26 cellular contexts compared by ENCODE assay signal in genomic region chr3:60886518-60886917, GRCh38.
"Had no signal": no experiment of that assay in that cellular context is flagged by ENCODE, and none has a peak within 500 bp of the region (broad histone marks: within the 10 kb centered on the region; RNA-seq: fewer than 3 reads in every experiment).

No MANE protein-coding gene starts in this region.

- H3K4me1 ChIP-seq: ascending aorta, body of pancreas, SJSA1 had no signal

- H3K27me3 ChIP-seq: ascending aorta, body of pancreas, SJSA1 had no signal

- H3K9me3 ChIP-seq: body of pancreas, SJSA1 had no signal

- H3K36me3 ChIP-seq: ascending aorta, SJSA1 had no signal

- DNase-seq: activated B cell treated with CpG ODN at 0.5 μM for 24 hours; activated CD4-positive, alpha-beta T cell treated with anti-CD3 and anti-CD28 coated beads for 1 hour; activated CD4-positive, alpha-beta T cell treated with anti-CD3 and anti-CD28 coated beads, Interleukin-2, amount 10 ng/mL, durations not matched to agents 24 days and 14 days; activated CD4-positive, alpha-beta T cell treated with anti-CD3 and anti-CD28 coated beads, Interleukin-2, amount 50 U/mL, for 48 hours; activated CD8-positive, alpha-beta memory T cell treated with anti-CD3 and anti-CD28 coated beads, Interleukin-2, amount 10 ng/mL, durations not matched to agents 7 days and 5 days; activated effector memory CD4-positive, alpha-beta T cell treated with anti-CD3 and anti-CD28 coated beads, Interleukin-2, amount 50 U/mL, for 16 hours; activated naive CD4-positive, alpha-beta T cell treated with Interleukin-2 at 50 U/mL for 16 hours; activated naive CD8-positive, alpha-beta T cell treated with anti-CD3 and anti-CD28 coated beads, Interleukin-2, amount 50 U/mL, for 24 hours; activated T-cell treated with anti-CD3 and anti-CD28 coated beads, Interleukin-2, amount 50 U/mL, for 4 hours; amniotic stem cell; body of pancreas; central memory CD4-positive, alpha-beta T cell; MV-4-11; NCI-H1092 treated with DMSO at 0.1 percent for 48 hours; NCI-H1417 treated with DMSO at 0.1 percent for 48 hours; NCI-H1694 treated with DMSO at 0.1 percent for 48 hours; NCI-H2029 treated with DMSO at 0.1 percent for 48 hours; NCI-H345; NCI-H510A; NCI-H82; NK-92 treated with Interleukin-12 subunit alpha and Interleukin-12 subunit beta, amount 100 ng/mL, for 24 hours; PC-3; SHP77 had no signal

- H3K9ac ChIP-seq: KMS-11 had no signal

- H3K4me3 ChIP-seq: ascending aorta, body of pancreas, SJSA1 had no signal

- H3K27ac ChIP-seq: ascending aorta, body of pancreas, KMS-11, SJSA1 had no signal
